In the genomic region with DNA sequence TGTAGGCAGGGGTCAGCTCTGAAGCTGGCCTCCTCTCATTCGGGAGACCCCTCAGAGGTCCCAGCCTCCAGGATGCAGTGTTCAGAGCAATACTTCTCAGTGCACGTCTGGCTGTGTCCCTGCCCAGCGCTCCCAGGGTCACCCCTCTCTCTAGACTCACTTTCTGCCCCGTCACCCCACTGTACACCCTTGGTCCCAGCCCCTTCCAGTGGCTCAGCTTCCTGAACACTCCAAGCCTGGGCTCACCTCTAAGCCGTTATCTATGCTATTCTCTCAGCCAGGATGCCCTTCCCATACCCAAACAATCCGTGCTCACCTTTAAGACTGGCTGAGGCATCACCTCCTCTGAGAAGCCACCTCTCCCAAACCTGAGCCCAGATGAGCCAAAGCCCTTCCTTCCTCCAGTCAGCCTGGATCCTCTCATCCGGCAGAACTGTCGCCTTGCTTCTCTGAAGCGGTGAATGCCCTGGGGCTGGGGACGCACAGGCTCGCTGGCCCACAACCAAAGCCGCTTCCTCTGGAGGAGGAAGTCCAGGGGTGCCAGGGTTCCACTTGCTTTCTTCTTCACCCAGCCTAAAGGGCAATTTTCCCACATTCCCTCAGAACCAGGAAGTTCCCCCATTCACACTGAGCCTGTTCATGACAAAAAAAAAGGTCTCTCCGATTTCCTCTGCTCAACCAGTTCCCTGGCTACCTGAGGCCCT, we compare ENCODE assay signal across 10 cellular contexts. TPM values are rescaled to one million over a fixed set of nuclear protein-coding genes. Genes with fewer than 3 reads are reported as not detected.
DNase-seq lines count a peak whose midpoint lies in the region; ATAC-seq, FAIRE-seq and TF ChIP-seq lines count a peak whose summit lies in the region.
"Had no signal": no experiment of that assay in that cellular context is flagged by ENCODE, and none has a peak within 500 bp of the region (broad histone marks: within the 10 kb centered on the region; RNA-seq: fewer than 3 reads in every experiment).

No MANE protein-coding gene starts in this region.

- ATAC-seq in A549, result no peak
- ATAC-seq in K562, result no peak
- ATAC-seq in HG03025 (IDR thresholded peaks at IDR 0.05; ENCODE audit: low FRiP score, unreplicated experiment), result no peak

- 94% methylated on average over 13 of the region's 13 CpGs for WGBS in A549 (ENCODE audit: missing lambda C conversion rate)
- 82% methylated on average over 10 of the region's 13 CpGs for WGBS in K562 (ENCODE audit: insufficient coverage, low coverage, missing lambda C conversion rate)

- intact Hi-C loops in K562 (cut with micrococcal nuclease), result loop anchor here (10.0 kb wide), 3 partner anchors 196 to 594 kb away; partner anchors contain the start of genes C11orf21 and TSPAN32

- peak overlapping the region; percentile 51; the same call in 1 of the 2 replicates for H2AFZ ChIP-seq in K562 (ENCODE audit: low read depth, low read length)

- H3K4me3 Mint-ChIP-seq in HFFc6, result no peak overlapping the region; the same call in 1 of the 2 replicates

- FAIRE-seq in A549 (lab: Jason Lieb, UNC) (no peak), K562 (lab: Jason Lieb, UNC) (no peak)

- no peaks in the 10 kb centered on the region for H3K36me3 ChIP-seq in K562 (ENCODE audit: control insufficient read depth, insufficient read depth, low read length)
- no peaks in the 10 kb centered on the region for H3K36me3 ChIP-seq in mucosa of stomach (ENCODE audit: control insufficient read depth, insufficient read depth, low read length)

- DNase-seq in A549 (ENCODE audit: low read depth in 1 of 2, low spot score in 1 of 2) (no peak), HFFc6 (no peak), K562 (ENCODE audit: extremely low read depth in 1 of 4, low spot score in 3 of 4) (no peak), KG1 (lab: John Stamatoyannopoulos, UW) (no peak), NCI-H510A treated with DMSO at 0.1 percent for 48 hours (lab: John Stamatoyannopoulos, UW) (no peak)
- no peak for DNase-seq in activated T-cell treated with anti-CD3 and anti-CD28 coated beads, Interleukin-2, amount 50 U/mL, for 1 hour
- DNase-seq: DMS 273 treated with DMSO at 0.1 percent for 48 hours, NCI-H526 treated with DMSO at 0.1 percent for 48 hours had no signal

- in situ Hi-C loops in K562 (cut with MboI), result loop anchor here (5.0 kb wide), 1 partner anchor 472 kb away; no protein-coding TSS in a partner anchor

- H3K9me3 ChIP-seq in A549 (no peaks in the 10 kb centered on the region), K562 (replicated peaks; ENCODE audit: control insufficient read depth, insufficient read depth, low read depth, low read length) (no peaks in the 10 kb centered on the region), mucosa of stomach (ENCODE audit: control insufficient read depth, low read length) (no peaks in the 10 kb centered on the region)

- BruUV-seq in K562 (replicated peaks; lab: Mats Ljungman, UMichigan), result no TSS peak

- H3K27ac ChIP-seq in A549 (peak overlapping the region; percentile 76 to 85), K562 (ENCODE audit: extremely low read depth, low read depth, low read length) (no peak overlapping the region; the same call in 2 of the 3 replicates)

- TF ChIP-seq POLR2A in A549 (IDR thresholded peaks at IDR 0.05; ENCODE audit: low read length) (no peak), K562 (conservative IDR thresholded peaks at IDR 0.05) (no peak)

- CTCF ChIA-PET in A549 (lab: Yijun Ruan, JAX), result interaction anchor here (0.8 to 2.4 kb wide), 5 partner anchors 10 to 367 kb away, joined by 3 to 15 read pairs (median 3); partner anchors contain the start of gene PHLDA2
- CTCF ChIA-PET in K562 (lab: Yijun Ruan, JAX; ENCODE audit: low intra/inter-chr PET ratio), result interaction anchor here (0.5 kb wide), 1 partner anchor 445 kb away, joined by 3 read pairs; no protein-coding TSS in a partner anchor

- H3K4me3 ChIP-seq in A549 (no peak overlapping the region), K562 (no peak overlapping the region), mucosa of stomach (ENCODE audit: low read length) (no peak overlapping the region)

- H3K9me3 Mint-ChIP-seq in HFFc6, result no peaks in the 10 kb centered on the region

- POLR2A ChIA-PET in A549 (lab: Yijun Ruan, JAX), result interaction anchor here (1.2 kb wide), 1 partner anchor 30 kb away, joined by 7 read pairs; the partner anchor contains the start of gene PHLDA2
- POLR2A ChIA-PET in K562 (lab: Yijun Ruan, JAX), result interaction anchor here (0.6 to 1.1 kb wide), 3 partner anchors 9 to 29 kb away, joined by 3 to 5 read pairs (median 3); no protein-coding TSS in a partner anchor

- TF ChIP-seq EP300 in A549 (IDR thresholded peaks at IDR 0.05) (no peak), K562 (IDR thresholded peaks at IDR 0.05; ENCODE audit: low read length) (no peak)

- no peak for TF ChIP-seq CTCF in A549 (IDR thresholded peaks at IDR 0.05)
- TF ChIP-seq CTCF in HFFc6 (IDR thresholded peaks at IDR 0.05), result no peak
- TF ChIP-seq CTCF in K562 (IDR thresholded peaks at IDR 0.05 in 2 of 3, conservative IDR thresholded peaks at IDR 0.05 in 1 of 3; ENCODE audit: insufficient read depth in 2 of 3, low read depth in 1 of 3, low read length in 3 of 3), result no peak

- H3K9ac ChIP-seq in K562 (ENCODE audit: insufficient read depth in 1 of 2, low read depth in 2 of 2, low read length in 2 of 2) (peak overlapping the region in 1 of 2 experiments; percentile 73; a peak in 1 of 4 replicates), mucosa of stomach (ENCODE audit: low read length) (peak overlapping the region; percentile 20)

- no peaks in the 10 kb centered on the region for H3K36me3 Mint-ChIP-seq in HFFc6 (ENCODE audit: low read depth)

- H3K27me3 ChIP-seq in K562 (ENCODE audit: control insufficient read depth in 2 of 2, insufficient read depth in 2 of 2, low read length in 2 of 2) (no peaks in the 10 kb centered on the region), mucosa of stomach (ENCODE audit: control insufficient read depth, insufficient read depth, low read length) (no peaks in the 10 kb centered on the region)

- peaks cover 37% of the 10 kb centered on the region for H3K4me1 Mint-ChIP-seq in HFFc6 (ENCODE audit: low read depth)

- H4K20me1 ChIP-seq in K562 (replicated peaks; ENCODE audit: control insufficient read depth, insufficient read depth, low read length), result no peaks in the 10 kb centered on the region

- peak overlapping the region; percentile 62; the same call in 1 of the 3 replicates for H3K4me2 ChIP-seq in A549
- no peak overlapping the region for H3K4me2 ChIP-seq in K562 (ENCODE audit: insufficient read depth, low read length)

- no peaks in the 10 kb centered on the region; the same call in 1 of the 2 replicates for H3K27me3 Mint-ChIP-seq in HFFc6 (ENCODE audit: insufficient read depth)

- H3K4me1 ChIP-seq in A549, result peaks cover 31% of the 10 kb centered on the region
- H3K4me1 ChIP-seq in K562 (replicated peaks in 1 of 2; ENCODE audit: control insufficient read depth in 2 of 2, insufficient read depth in 2 of 2, low read length in 2 of 2), result peaks cover 33 to 71% of the 10 kb centered on the region in 2 experiments
- H3K4me1 ChIP-seq in mucosa of stomach (ENCODE audit: control insufficient read depth, insufficient read depth, low read length), result peaks cover 47% of the 10 kb centered on the region

- no peaks in the 10 kb centered on the region for H3K9me1 ChIP-seq in K562 (ENCODE audit: control insufficient read depth, insufficient read depth, low read length)

- 0 out of 3 replicates have a peak, but pooled peaks cover 2% of the 10 kb centered on the region for H3K79me2 ChIP-seq in K562 (ENCODE audit: control insufficient read depth, insufficient read depth, low read length)

- peak overlapping the region; percentile 95 for H3K27ac Mint-ChIP-seq in HFFc6

- TF ChIP-seq RAD21 in A549 (conservative IDR thresholded peaks at IDR 0.05 in 1 of 2, IDR thresholded peaks at IDR 0.05 in 1 of 2), result no peak
- TF ChIP-seq RAD21 in K562 (CRISPR knock-in tag; conservative IDR thresholded peaks at IDR 0.05 in 1 of 2, IDR thresholded peaks at IDR 0.05 in 1 of 2), result no peak

RNA-seq across cellular contexts. Expression of gene CDKN1C, which starts 13.7 kb away (rescaled TPM):
- 0.40 and 0.41 TPM in 2 replicates for polyA plus RNA-seq in A549 (2011; rRNA removed)
- polyA plus RNA-seq in A549 (2012; cell fraction: cytosol; rRNA removed), result 0.11 and 0.25 TPM in 2 replicates
- 0.34 and 0.62 TPM in 2 replicates for polyA plus RNA-seq in A549 (2012; cell fraction: nucleus; rRNA removed)
- polyA plus RNA-seq in A549 (2017; fragmentation: RNase III; extraction: RNeasy Plus Mini Kit Qiagen cat#74134 plus additional on column Dnase treatment), result 0.16 to 0.36 TPM (median 0.30 TPM) in 3 replicates
- 0.29 TPM in 1 of 2 replicates, not detected in the other for polyA minus RNA-seq in A549 (2011; rRNA and poly(A)+ RNA removed)
- under 1 TPM in 2 of 6 experiments, not detected in 4; 0.17 to 0.24 TPM for total RNA-seq in HFFc6 (2021; fragmentation: NEBNext Ultra II Directional; extraction: Animal tissue kit (Norgen Biotek cat#: 25700))
- 7.1 and 13.9 TPM in 2 replicates for total RNA-seq in K562 (2011; cell fraction: chromatin; rRNA removed; ENCODE audit: low replicate concordance)
- total RNA-seq in K562 (2011; cell fraction: nucleolus; rRNA removed), result 20.5 and 24.5 TPM in 2 replicates
- total RNA-seq in K562 (2011; cell fraction: nucleoplasm; rRNA removed), result 10.9 and 11.1 TPM in 2 replicates
- 19.2 and 23.5 TPM in 2 replicates for total RNA-seq in K562 (2014; rRNA removed)
- 3.5 and 4.0 TPM in 2 replicates for total RNA-seq in K562 (2014; rRNA removed; fragmentation: Illumina TruSeq; extraction: Trizol)
- 2.8 and 3.5 TPM in 2 replicates for total RNA-seq in K562 (2015; rRNA removed; fragmentation: Illumina TruSeq; extraction: Trizol)
- 21.1 and 21.9 TPM in 2 replicates for total RNA-seq in K562 (2021)
- polyA plus RNA-seq in K562 (2011; rRNA removed), result 9.2 and 17.4 TPM in 2 replicates
- 12.9 and 29.1 TPM in 2 replicates for polyA plus RNA-seq in K562 (2011; cell fraction: cytosol; rRNA removed)
- 25.4 and 25.7 TPM in 2 replicates for polyA plus RNA-seq in K562 (2011; cell fraction: nucleus; rRNA removed)
- polyA plus RNA-seq in K562 (2012), result 10.9 and 13.2 TPM in 2 replicates
- polyA plus RNA-seq in K562 (2014; fragmentation: Illumina TruSeq; extraction: Trizol), result 3.9 and 5.2 TPM in 2 replicates
- 10 to 100 TPM in 1 of 2 experiments, 1 to 10 TPM in 1; 9.3 to 18.7 TPM for polyA plus RNA-seq in K562 (2014; fragmentation: Nextera tagmentation; extraction: Ambion mirVana)
- 11.0 and 13.0 TPM in 2 replicates for polyA plus RNA-seq in K562 (2014; rRNA removed)
- 4.8 and 6.4 TPM in 2 replicates for polyA minus RNA-seq in K562 (2011; rRNA and poly(A)+ RNA removed)
- polyA minus RNA-seq in K562 (2011; cell fraction: cytosol; rRNA and poly(A)+ RNA removed), result 11.8 and 22.5 TPM in 2 replicates
- 7.5 and 8.9 TPM in 2 replicates for polyA minus RNA-seq in K562 (2011; cell fraction: nucleus; rRNA and poly(A)+ RNA removed)

RNA-seq across cellular contexts. Expression of gene PHLDA2, which starts 30.0 kb away (rescaled TPM):
- polyA plus RNA-seq in A549 (2011; rRNA removed) (6.3 and 7.0 TPM in 2 replicates), A549 (2017; fragmentation: RNase III; extraction: RNeasy Plus Mini Kit Qiagen cat#74134 plus additional on column Dnase treatment) (43.6 to 49.6 TPM (median 47.6 TPM) in 3 replicates), K562 (2011; rRNA removed) (4.7 and 4.9 TPM in 2 replicates), K562 (2014; fragmentation: Illumina TruSeq; extraction: Trizol) (4.0 and 24.8 TPM in 2 replicates), K562 (2014; fragmentation: Nextera tagmentation; extraction: Ambion mirVana) (under 1 TPM; 0.43 to 0.87 TPM), K562 (2014; rRNA removed) (33.6 and 37.8 TPM in 2 replicates)
- 80.1 and 91.2 TPM in 2 replicates for polyA plus RNA-seq in A549 (2012; cell fraction: cytosol; rRNA removed)
- 68.3 and 133 TPM in 2 replicates for polyA plus RNA-seq in A549 (2012; cell fraction: nucleus; rRNA removed)
- 3.6 and 5.5 TPM in 2 replicates for polyA minus RNA-seq in A549 (2011; rRNA and poly(A)+ RNA removed)
- 100 to 1,000 TPM; 102 to 149 (median 125) TPM for total RNA-seq in HFFc6 (2021; fragmentation: NEBNext Ultra II Directional; extraction: Animal tissue kit (Norgen Biotek cat#: 25700))
- total RNA-seq in K562 (2011; cell fraction: chromatin; rRNA removed; ENCODE audit: low replicate concordance), result 3.2 and 7.8 TPM in 2 replicates
- total RNA-seq in K562 (2011; cell fraction: nucleolus; rRNA removed), result 13.6 and 14.7 TPM in 2 replicates
- 5.4 and 5.7 TPM in 2 replicates for total RNA-seq in K562 (2011; cell fraction: nucleoplasm; rRNA removed)
- total RNA-seq in K562 (2014; rRNA removed) (14.8 and 26.2 TPM in 2 replicates), K562 (2014; rRNA removed; fragmentation: Illumina TruSeq; extraction: Trizol) (0.70 and 0.76 TPM in 2 replicates), K562 (2015; rRNA removed; fragmentation: Illumina TruSeq; extraction: Trizol) (5.7 and 6.3 TPM in 2 replicates), K562 (2021) (42.4 and 43.2 TPM in 2 replicates)
- polyA plus RNA-seq in K562 (2011; cell fraction: cytosol; rRNA removed), result 19.3 and 101 TPM in 2 replicates
- polyA plus RNA-seq in K562 (2011; cell fraction: nucleus; rRNA removed), result 10.5 and 21.0 TPM in 2 replicates
- 26.8 and 31.0 TPM in 2 replicates for polyA plus RNA-seq in K562 (2012)
- polyA minus RNA-seq in K562 (2011; rRNA and poly(A)+ RNA removed), result 0.84 and 1.1 TPM in 2 replicates
- 14.8 and 27.2 TPM in 2 replicates for polyA minus RNA-seq in K562 (2011; cell fraction: cytosol; rRNA and poly(A)+ RNA removed)
- polyA minus RNA-seq in K562 (2011; cell fraction: nucleus; rRNA and poly(A)+ RNA removed), result 11.8 and 14.1 TPM in 2 replicates
